Comparison of ENCODE assay signal across 8 cellular contexts in the genomic region with DNA sequence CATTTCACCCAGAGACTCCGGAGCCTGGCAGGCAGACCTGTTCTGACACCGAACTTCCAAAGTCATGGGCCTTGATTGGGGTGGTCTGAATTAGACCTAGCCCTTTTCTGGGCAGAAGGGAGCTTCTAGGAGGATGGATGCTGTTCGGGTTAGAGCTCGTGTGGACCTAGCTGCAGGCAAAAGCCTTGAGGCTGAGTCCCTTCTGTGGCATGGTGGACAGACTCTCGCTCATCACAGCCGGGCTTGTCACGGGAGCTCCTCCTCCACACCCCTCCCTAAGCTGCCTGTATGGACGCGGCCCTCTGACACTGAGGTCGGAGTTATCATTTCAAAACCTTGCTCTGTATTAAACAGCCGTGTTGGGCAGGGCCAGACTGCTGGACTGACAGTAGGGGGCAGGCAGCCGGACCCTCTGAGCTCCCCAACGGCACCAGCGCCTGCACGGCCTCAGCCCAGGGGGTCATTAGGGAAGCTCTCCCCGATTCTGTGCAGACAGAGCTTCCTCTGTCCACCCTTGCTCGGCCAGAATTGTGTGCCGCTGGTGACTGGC. TPM values are rescaled to one million over a fixed set of nuclear protein-coding genes. Genes with fewer than 3 reads are reported as not detected.
DNase-seq lines count a peak whose midpoint lies in the region; ATAC-seq and TF ChIP-seq lines count a peak whose summit lies in the region.

No MANE protein-coding gene starts in this region.

- no TSS peak for BruUV-seq in Calu3 (replicated peaks; lab: Mats Ljungman, UMichigan)

- TF ChIP-seq CTCF in DOHH2 (IDR thresholded peaks at IDR 0.05; ENCODE audit: low read depth, low read length, poor library complexity, severe bottlenecking) (peak; percentile 61), HL-60 (IDR thresholded peaks at IDR 0.05; ENCODE audit: insufficient read depth, low read length) (no peak), left ventricle myocardium inferior (IDR thresholded peaks at IDR 0.05; ENCODE audit: borderline replicate concordance) (no peak), Calu3 (IDR thresholded peaks at IDR 0.05; ENCODE audit: unreplicated experiment) (no peak)

- peaks cover 27% of the 10 kb centered on the region for H3K27me3 ChIP-seq in DOHH2 (ENCODE audit: control insufficient read depth, low read length)
- H3K27me3 ChIP-seq in HL-60 (ENCODE audit: insufficient read depth, poor library complexity, severe bottlenecking), result peaks cover 3% of the 10 kb centered on the region
- peaks cover 86% of the 10 kb centered on the region for H3K27me3 ChIP-seq in left ventricle myocardium inferior (ENCODE audit: low read depth)

- H3K9me3 Mint-ChIP-seq in Calu3 (ENCODE audit: low read depth, unreplicated experiment), result no peaks in the 10 kb centered on the region

- H3K27ac ChIP-seq in DOHH2 (ENCODE audit: low read depth, low read length) (peak overlapping the region; percentile 57), HL-60 (replicated peaks) (peak overlapping the region; percentile 86), left ventricle myocardium inferior (replicated peaks) (peak overlapping the region; percentile 50)

- no peaks in the 10 kb centered on the region; the same call in 1 of the 2 replicates for H4K20me1 ChIP-seq in DOHH2 (ENCODE audit: control insufficient read depth, insufficient read depth, low read depth, low read length)

- H3K36me3 ChIP-seq in DOHH2 (ENCODE audit: control insufficient read depth, low read length), result no peaks in the 10 kb centered on the region
- H3K36me3 ChIP-seq in left ventricle myocardium inferior, result no peaks in the 10 kb centered on the region

- H3K36me3 Mint-ChIP-seq in Calu3 (ENCODE audit: insufficient read depth, unreplicated experiment), result peaks cover 18% of the 10 kb centered on the region

- H3F3A ChIP-seq in DOHH2 (ENCODE audit: control insufficient read depth, insufficient read depth), result peaks cover 21% of the 10 kb centered on the region

- peaks cover 17% of the 10 kb centered on the region for H3K4me1 Mint-ChIP-seq in Calu3 (ENCODE audit: low read depth, unreplicated experiment)

- H3K79me2 ChIP-seq in DOHH2 (ENCODE audit: control insufficient read depth, low read length), result peaks cover 10% of the 10 kb centered on the region

- H3K9me3 ChIP-seq in DOHH2 (ENCODE audit: control insufficient read depth, insufficient read depth, low read length), result no peaks in the 10 kb centered on the region
- H3K9me3 ChIP-seq in left ventricle myocardium inferior (replicated peaks), result no peaks in the 10 kb centered on the region

- DNase-seq in HL-60 (ENCODE audit: low read depth in 1 of 2, low spot score in 1 of 2), result peak in 1 of 2 experiments; percentile 49
- DNase-seq in left ventricle myocardium inferior, result no peak
- DNase-seq in AG08396 (ENCODE audit: low spot score), result no peak
- DNase-seq in stimulated activated CD8-positive, alpha-beta memory T cell treated with anti-CD3 and anti-CD28 coated beads, Interleukin-4, amount 100 ng/mL, for 48 hours, result no peak
- no peak for DNase-seq in Calu3
- no peak for DNase-seq in SKM-1 (lab: John Stamatoyannopoulos, UW; ENCODE audit: unreplicated experiment)

- no peak overlapping the region for H3K4me3 Mint-ChIP-seq in Calu3 (ENCODE audit: low read depth, unreplicated experiment)

- no peaks in the 10 kb centered on the region for H3K9me2 ChIP-seq in DOHH2 (replicated peaks; ENCODE audit: control insufficient read depth, low read length)

- CTCF ChIA-PET in Calu3 (lab: Charles Lee), result interaction anchor here (0.6 kb wide), 1 partner anchor 18 kb away, joined by 3 read pairs; no protein-coding TSS in a partner anchor

- no peak overlapping the region for H3K27ac Mint-ChIP-seq in Calu3 (ENCODE audit: unreplicated experiment)

- intact Hi-C loops in left ventricle myocardium inferior (cut with micrococcal nuclease) (no loop called here), Calu3 (cut with micrococcal nuclease; ENCODE audit: unreplicated experiment) (no loop called here)

- H3K4me1 ChIP-seq in DOHH2 (ENCODE audit: control insufficient read depth, low read length) (peaks cover 46% of the 10 kb centered on the region), left ventricle myocardium inferior (peaks cover 18% of the 10 kb centered on the region)

- no peaks in the 10 kb centered on the region for H3K27me3 Mint-ChIP-seq in Calu3 (ENCODE audit: unreplicated experiment)

- H3K4me2 ChIP-seq in DOHH2 (ENCODE audit: low read length), result peak overlapping the region; percentile 62

- peak; percentile 35 for ATAC-seq in GM19395 (IDR thresholded peaks at IDR 0.05; ENCODE audit: unreplicated experiment)

- H3K4me3 ChIP-seq in DOHH2 (ENCODE audit: low read length), result peak overlapping the region; percentile 76
- H3K4me3 ChIP-seq in HL-60 (replicated peaks; ENCODE audit: insufficient read depth, low read length), result peak overlapping the region; percentile 68; the same call in 1 of the 2 replicates
- peak overlapping the region; percentile 30 for H3K4me3 ChIP-seq in left ventricle myocardium inferior

RNA-seq across cellular contexts. Expression of gene IRF5, which starts 2.2 kb away (rescaled TPM):
- total RNA-seq in left ventricle myocardium inferior, result 2.2 TPM
- total RNA-seq in Calu3 (2022), result 11.4 and 13.4 TPM in 2 replicates

RNA-seq across cellular contexts. Expression of gene KCP, which starts 29.4 kb away (rescaled TPM):
- 0.19 TPM for total RNA-seq in left ventricle myocardium inferior
- total RNA-seq in Calu3 (2022), result 6.8 and 10.6 TPM in 2 replicates
